In genomic region chr9:130298663-130299279, GRCh38 we compare ENCODE assay signal across 1 cellular context.
TF ChIP-seq lines count a peak whose summit lies in the region.

No MANE protein-coding gene starts in this region.

TF ChIP-seq in K562, 482 proteins besides CTCF, POLR2A, EP300 and RAD21 (continued from another document and continues in another):
- TF ChIP-seq RREB1 (CRISPR knock-in tag; IDR thresholded peaks at IDR 0.05) = no peak
- peak; percentile 94 for TF ChIP-seq REST (CRISPR knock-in tag; IDR thresholded peaks at IDR 0.05; ENCODE audit: low read depth)
- no peak for TF ChIP-seq IRF9 (tag; IDR thresholded peaks at IDR 0.05)
- no peak for TF ChIP-seq USF2 (CRISPR knock-in tag; IDR thresholded peaks at IDR 0.05)
- TF ChIP-seq PRMT5 (CRISPR knock-in tag; IDR thresholded peaks at IDR 0.05) = 0 out of 2 replicates have a peak, but pooled peaks have one; percentile 66
- TF ChIP-seq CREM (IDR thresholded peaks at IDR 0.05; ENCODE audit: low read depth) = no peak
- TF ChIP-seq EHMT2 (IDR thresholded peaks at IDR 0.05) = peak; percentile 98
- TF ChIP-seq AFF1 (IDR thresholded peaks at IDR 0.05; ENCODE audit: low read depth in 1 of 2, partially characterized antibody in 2 of 2) = peak in 1 of 2 experiments; percentile 65
- TF ChIP-seq HNRNPK (IDR thresholded peaks at IDR 0.05; ENCODE audit: low read depth, low read length, poor library complexity, severe bottlenecking) = no peak
- 0 out of 2 replicates have a peak, but pooled peaks have one; percentile 45 for TF ChIP-seq CHAMP1 (IDR thresholded peaks at IDR 0.05)
- TF ChIP-seq CC2D1A (IDR thresholded peaks at IDR 0.05) = no peak
- no peak for TF ChIP-seq CEBPZ (IDR thresholded peaks at IDR 0.05; ENCODE audit: borderline replicate concordance, low read depth, low read length)
- 0 out of 4 replicates have a peak, but pooled peaks of 1 of the 2 experiments have one; percentile 9 for TF ChIP-seq RCOR1 (IDR thresholded peaks at IDR 0.05; ENCODE audit: borderline replicate concordance in 1 of 2, low read depth in 2 of 2, low read length in 2 of 2)
- TF ChIP-seq ZNF511 (CRISPR knock-in tag; IDR thresholded peaks at IDR 0.05) = 0 out of 2 replicates have a peak, but pooled peaks have one; percentile 46
- TF ChIP-seq AFF4 (CRISPR knock-in tag; IDR thresholded peaks at IDR 0.05) = no peak
- TF ChIP-seq MXI1 (IDR thresholded peaks at IDR 0.05; ENCODE audit: low read depth, low read length) = no peak
- no peak for TF ChIP-seq PHF8 (IDR thresholded peaks at IDR 0.05; ENCODE audit: borderline replicate concordance, low read length)
- no peak for TF ChIP-seq NR2C1 (IDR thresholded peaks at IDR 0.05)
- 0 out of 2 replicates have a peak, but pooled peaks have one; percentile 18 for TF ChIP-seq NR2C1 (tag; IDR thresholded peaks at IDR 0.05)
